ENCODE assay signal across 8 cellular contexts in the genomic region with DNA sequence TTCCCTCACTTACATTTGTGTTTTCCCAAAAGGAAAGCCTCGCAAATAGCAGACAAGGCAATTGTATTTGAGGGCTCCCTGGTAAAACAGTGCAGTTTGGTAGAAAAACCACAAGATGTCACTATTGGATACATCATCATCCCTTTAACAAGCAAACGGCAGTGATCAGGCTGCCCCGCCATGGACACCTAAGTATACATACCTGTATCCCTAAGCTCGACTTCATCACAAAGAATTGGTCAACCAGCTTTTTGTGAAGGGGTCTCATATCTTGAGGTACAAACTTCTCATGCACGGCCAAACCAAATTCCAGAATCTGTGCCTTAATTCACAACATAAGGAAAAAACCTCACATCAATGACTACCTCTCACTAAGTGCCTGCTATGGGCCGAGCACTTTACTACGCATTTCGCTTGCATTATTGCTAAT.
A peak's percentile ranks its signal among the peaks of the same experiment; 100 is the strongest.
DNase-seq lines count a peak whose midpoint lies in the region; ATAC-seq and TF ChIP-seq lines count a peak whose summit lies in the region.

No MANE protein-coding gene starts in this region.

- H3K27ac ChIP-seq in coronary artery (no peak overlapping the region), right lobe of liver (no peak overlapping the region)

- TF ChIP-seq POLR2A in NB4 (IDR thresholded peaks at IDR 0.05; ENCODE audit: extremely low read depth, insufficient read length) (no peak), right lobe of liver (IDR thresholded peaks at IDR 0.05) (no peak)

- 44% methylated on average over 7 of the region's 8 CpGs for WGBS in right lobe of liver (ENCODE audit: insufficient coverage, low coverage, low lambda C conversion rate, missing lambda C conversion rate)

- TF ChIP-seq CTCF in AG09309 (IDR thresholded peaks at IDR 0.05; ENCODE audit: control insufficient read depth, insufficient read depth, low read depth, low read length, missing control alignments) (peak; percentile 70), GM13976 (IDR thresholded peaks at IDR 0.05; ENCODE audit: borderline replicate concordance, control extremely low read depth, extremely low read depth, insufficient read depth, missing control alignments) (peak; percentile 50), NB4 (IDR thresholded peaks at IDR 0.05; ENCODE audit: low read depth, low read length) (peak; percentile 65), coronary artery (IDR thresholded peaks at IDR 0.05) (peak; percentile 47), right lobe of liver (IDR thresholded peaks at IDR 0.05) (peak; percentile 56 to 69 (median 61))

- intact Hi-C loops in right lobe of liver (cut with DNase I) = loop anchor here in 1 of 2 donors (10.0 kb wide), 1 partner anchor 113 kb away; no protein-coding TSS in a partner anchor

- H3K4me3 ChIP-seq in AG09309 (ENCODE audit: control insufficient read depth, low read depth, low read length) (no peak overlapping the region), NB4 (ENCODE audit: low read depth, low read length) (no peak overlapping the region), coronary artery (no peak overlapping the region), right lobe of liver (no peak overlapping the region)

- H3K27me3 Mint-ChIP-seq in stimulated activated naive CD8-positive, alpha-beta T cell treated with anti-CD3 and anti-CD28 coated beads, Interleukin-15, amount 100 ng/mL, for 72 hours = no peaks in the 10 kb centered on the region

- no peak overlapping the region for H3K4me3 Mint-ChIP-seq in stimulated activated naive CD8-positive, alpha-beta T cell treated with anti-CD3 and anti-CD28 coated beads, Interleukin-15, amount 100 ng/mL, for 72 hours

- ATAC-seq in HG02623 (IDR thresholded peaks at IDR 0.05; ENCODE audit: unreplicated experiment) = peak; percentile 96
- peak; percentile 84 to 87 (median 86) for ATAC-seq in right lobe of liver
- ATAC-seq in stimulated activated naive CD8-positive, alpha-beta T cell treated with anti-CD3 and anti-CD28 coated beads, Interleukin-15, amount 100 ng/mL, for 72 hours = peak; percentile 75

- DNase-seq in AG09309 (ENCODE audit: low read depth) = no peak
- peak; percentile 71 for DNase-seq in GM13976 (ENCODE audit: low spot score)
- DNase-seq in NB4 (ENCODE audit: low read depth) = peak; percentile 79
- peak; percentile 76 for DNase-seq in SK-N-DZ (ENCODE audit: low spot score)
- no peak for DNase-seq in coronary artery (ENCODE audit: low spot score)
- DNase-seq in right lobe of liver = peak in 1 of 3 donors; percentile 51
- DNase-seq in stimulated activated naive CD8-positive, alpha-beta T cell treated with anti-CD3 and anti-CD28 coated beads, Interleukin-15, amount 100 ng/mL, for 72 hours = peak; percentile 19 to 25

- H3K4me1 ChIP-seq in right lobe of liver = peaks cover 0 to 18% (median 0%) of the 10 kb centered on the region in 4 donors

- H3K9me3 Mint-ChIP-seq in stimulated activated naive CD8-positive, alpha-beta T cell treated with anti-CD3 and anti-CD28 coated beads, Interleukin-15, amount 100 ng/mL, for 72 hours = no peaks in the 10 kb centered on the region

- H3K9me3 ChIP-seq in right lobe of liver = no peaks in the 10 kb centered on the region

- peaks cover 0 to 12% (median 7%) of the 10 kb centered on the region in 4 donors for H3K36me3 ChIP-seq in right lobe of liver

- no peak overlapping the region for H3K27ac Mint-ChIP-seq in stimulated activated naive CD8-positive, alpha-beta T cell treated with anti-CD3 and anti-CD28 coated beads, Interleukin-15, amount 100 ng/mL, for 72 hours

- no peaks in the 10 kb centered on the region for H3K4me1 Mint-ChIP-seq in stimulated activated naive CD8-positive, alpha-beta T cell treated with anti-CD3 and anti-CD28 coated beads, Interleukin-15, amount 100 ng/mL, for 72 hours

- in situ Hi-C loops in GM13976 (cut with MboI; ENCODE audit: low sequenced_read_pairs, unreplicated experiment) = loop anchor here (10.0 to 25.0 kb wide), 2 partner anchors 655 to 663 kb away; a partner anchor contains a TSS

- H3K27me3 ChIP-seq in right lobe of liver = no peaks in the 10 kb centered on the region

Comparison
In these comparisons a context has a peak if more than half of its experiments do, and no peak if none do; other contexts are left out.
1. DNase-seq: peak in GM13976 (single experiment), NB4 (single experiment), SK-N-DZ (single experiment) and stimulated activated naive CD8-positive, alpha-beta T cell treated with anti-CD3 and anti-CD28 coated beads, Interleukin-15, amount 100 ng/mL, for 72 hours (2 of 2); none in AG09309 (single experiment) and coronary artery (single experiment).
2. Peak in every context shown above with its lines, with median percentiles within 50 percentile points of each other: CTCF ChIP-seq and ATAC-seq.